In genomic region chr10:46006219-46006618, GRCh38 we compare ENCODE assay signal across 16 cellular contexts. TPM values are rescaled to one million over a fixed set of nuclear protein-coding genes. Genes with fewer than 3 reads are reported as not detected.
DNase-seq lines count a peak whose midpoint lies in the region; ATAC-seq and TF ChIP-seq lines count a peak whose summit lies in the region.
"Had no signal": no experiment of that assay in that cellular context is flagged by ENCODE, and none has a peak within 500 bp of the region (broad histone marks: within the 10 kb centered on the region; RNA-seq: fewer than 3 reads in every experiment).

No MANE protein-coding gene starts in this region.

- no peak overlapping the region for H3K4me3 ChIP-seq in HCT116 (replicated peaks in 1 of 2; ENCODE audit: low read depth in 1 of 2, low read length in 2 of 2)
- no peak overlapping the region for H3K4me3 ChIP-seq in hepatocyte
- H3K4me3 ChIP-seq: neural progenitor cell had no signal

- H3K79me2 ChIP-seq in HCT116 (ENCODE audit: insufficient read depth, low read length) (peaks cover 21% of the 10 kb centered on the region; the same call in 1 of the 2 replicates), hepatocyte (no peaks in the 10 kb centered on the region)

- 87% methylated on average over 3 of the region's 3 CpGs for WGBS in hepatocyte (ENCODE audit: low lambda C conversion rate, missing lambda C conversion rate)

- no TSS peak for BruUV-seq in HCT116 (replicated peaks; lab: Mats Ljungman, UMichigan)

- H3K9me3 ChIP-seq in HCT116 (ENCODE audit: control insufficient read depth in 1 of 2, insufficient read depth in 1 of 2, low read depth in 1 of 2, low read length in 2 of 2): no peaks in the 10 kb centered on the region
- H3K9me3 ChIP-seq in hepatocyte (ENCODE audit: low read depth): no peaks in the 10 kb centered on the region

- no peak for TF ChIP-seq RAD21 in HCT116 (IDR thresholded peaks at IDR 0.05; ENCODE audit: low read depth)

- CTCF ChIA-PET in HCT116 (lab: Charles Lee): no interaction called here

- H3K9ac ChIP-seq in HCT116 (ENCODE audit: low read length): no peak overlapping the region
- H3K9ac ChIP-seq: neural progenitor cell had no signal

- RAD21 ChIA-PET in HCT116 (lab: Charles Lee; ENCODE audit: low non-redundant PET in 1 of 2, low total read pairs in 2 of 2, uncharacterized antibody in 2 of 2, unreplicated experiment in 2 of 2): no interaction called here

- H3K4me1 ChIP-seq in HCT116 (ENCODE audit: control insufficient read depth in 1 of 2, insufficient read depth in 2 of 2, low read length in 2 of 2) (no peaks in the 10 kb centered on the region), hepatocyte (ENCODE audit: insufficient read depth) (peaks cover 4% of the 10 kb centered on the region)
- H3K4me1 ChIP-seq: neural progenitor cell had no signal

- peak; percentile 44 to 51 for ATAC-seq in activated CD4-positive, CD25-positive, alpha-beta regulatory T cell treated with anti-CD3 and anti-CD28 coated beads, Interleukin-2, amount 50 U/mL, for 24 hours
- no peak for ATAC-seq in HCT116
- ATAC-seq in HG03159 (IDR thresholded peaks at IDR 0.05; ENCODE audit: unreplicated experiment): no peak

- H3K4me2 ChIP-seq in HCT116 (ENCODE audit: low read length) (no peak overlapping the region), hepatocyte (no peak overlapping the region)
- H3K4me2 ChIP-seq: neural progenitor cell had no signal

- no peaks in the 10 kb centered on the region for H3K27me3 ChIP-seq in HCT116 (ENCODE audit: insufficient read depth, low read length)
- H3K27me3 ChIP-seq in hepatocyte: no peaks in the 10 kb centered on the region
- H3K27me3 ChIP-seq: neural progenitor cell had no signal

- intact Hi-C loops in HCT116 (cut with micrococcal nuclease): no loop called here

- H3K27ac ChIP-seq in HCT116 (ENCODE audit: low read depth, low read length): peak overlapping the region; percentile 3; the same call in 1 of the 2 replicates
- peak overlapping the region; percentile 46 for H3K27ac ChIP-seq in caudate nucleus (ENCODE audit: low read depth, low read length)
- H3K27ac ChIP-seq in hepatocyte: no peak overlapping the region
- H3K27ac ChIP-seq: neural progenitor cell had no signal

- H3K36me3 ChIP-seq in HCT116 (ENCODE audit: control insufficient read depth in 1 of 2, insufficient read depth in 2 of 2, low read length in 2 of 2) (peaks cover 44 to 74% of the 10 kb centered on the region in 2 experiments; a peak in 3 of 4 replicates), hepatocyte (replicated peaks; ENCODE audit: insufficient read depth, low read depth) (no peaks in the 10 kb centered on the region)

- TF ChIP-seq CTCF in HCT116 (IDR thresholded peaks at IDR 0.05 in 2 of 3, conservative IDR thresholded peaks at IDR 0.05 in 1 of 3; ENCODE audit: borderline replicate concordance in 1 of 3, insufficient read depth in 1 of 3, low read depth in 2 of 3, low read length in 2 of 3): no peak
- no peak for TF ChIP-seq CTCF in hepatocyte (IDR thresholded peaks at IDR 0.05; ENCODE audit: poor library complexity)

- no peak for TF ChIP-seq POLR2A in HCT116 (IDR thresholded peaks at IDR 0.05; ENCODE audit: borderline replicate concordance, extremely low read depth, insufficient read depth, insufficient read length)

- peaks cover under 1% of the 10 kb centered on the region; the same call in 1 of the 2 replicates for H4K20me1 ChIP-seq in HCT116 (ENCODE audit: insufficient read depth)
- no peaks in the 10 kb centered on the region for H4K20me1 ChIP-seq in hepatocyte (ENCODE audit: insufficient read depth, poor library complexity, severe bottlenecking)

- H3K9me2 ChIP-seq in HCT116 (ENCODE audit: insufficient read depth) (no peaks in the 10 kb centered on the region), hepatocyte (replicated peaks; ENCODE audit: insufficient read depth) (no peaks in the 10 kb centered on the region)

- H2AFZ ChIP-seq in HCT116 (ENCODE audit: low read depth, low read length, poor library complexity, severe bottlenecking) (no peak overlapping the region), hepatocyte (no peak overlapping the region)
- H2AFZ ChIP-seq: neural progenitor cell had no signal

- POLR2A ChIA-PET in HCT116 (lab: Charles Lee): no interaction called here

- no peak for DNase-seq in activated CD4-positive, CD25-positive, alpha-beta regulatory T cell (lab: John Stamatoyannopoulos, UW)
- DNase-seq in HCT116 (ENCODE audit: low read depth, low spot score) (no peak), caudate nucleus (lab: John Stamatoyannopoulos, UW) (peak in 2 of 61 donors; percentile 8 to 38), middle frontal gyrus (ENCODE audit: extremely low spot score, low spot score) (peak; percentile 16), mesenteric fat pad (ENCODE audit: low spot score) (no peak), hepatocyte (ENCODE audit: low spot score) (no peak)
- DNase-seq: activated CD4-positive, alpha-beta T cell treated with anti-CD3 and anti-CD28 coated beads for 48 hours; anterior cingulate cortex; islet precursor cell; Karpas-422; NCI-H345; SIG-M5; stimulated activated naive CD4-positive, alpha-beta T cell treated with Interleukin-2 at 50 U/mL for 16 hours had no signal

TF ChIP-seq in HCT116, 20 proteins besides CTCF, POLR2A, EP300 and RAD21:
- TF ChIP-seq MAX (IDR thresholded peaks at IDR 0.05) (no peak), SIN3A (IDR thresholded peaks at IDR 0.05; ENCODE audit: low read depth) (no peak), TCF7L2 (IDR thresholded peaks at IDR 0.05; ENCODE audit: borderline replicate concordance, extremely low read depth, insufficient read depth, insufficient read length) (no peak), ZFX (IDR thresholded peaks at IDR 0.05) (no peak), ZBTB33 (IDR thresholded peaks at IDR 0.05; ENCODE audit: extremely low read depth, insufficient replicate concordance, low read length) (no peak), EZH2 (IDR thresholded peaks at IDR 0.05) (no peak), CEBPB (IDR thresholded peaks at IDR 0.05; ENCODE audit: low read depth) (no peak), ATF3 (IDR thresholded peaks at IDR 0.05) (no peak)

RNA-seq across cellular contexts. Expression of gene NCOA4, which starts 24.2 kb away (rescaled TPM):
- total RNA-seq in HCT116 (2021; ENCODE audit: unreplicated experiment): 68.0 TPM
- 32.6 and 39.9 TPM in 2 replicates for polyA plus RNA-seq in HCT116 (2012)
- total RNA-seq in mesenteric fat pad: 138 TPM
- total RNA-seq in hepatocyte: 171 and 174 TPM in 2 replicates
- 66.9 and 81.8 TPM in 2 replicates for polyA plus RNA-seq in hepatocyte

RNA-seq across cellular contexts. Expression of gene TIMM23, which starts 33.9 kb away (rescaled TPM):
- total RNA-seq in HCT116 (2021; ENCODE audit: unreplicated experiment) (70.1 TPM), mesenteric fat pad (55.4 TPM), hepatocyte (76.4 and 80.7 TPM in 2 replicates)
- 45.8 and 59.2 TPM in 2 replicates for polyA plus RNA-seq in HCT116 (2012)
- polyA plus RNA-seq in hepatocyte: 122 and 144 TPM in 2 replicates

RNA-seq across cellular contexts. Expression of gene MSMB, which starts 39.9 kb away (rescaled TPM):
- total RNA-seq in HCT116 (2021; ENCODE audit: unreplicated experiment): not detected
- not detected in 2 replicates for polyA plus RNA-seq in HCT116 (2012)
- total RNA-seq in mesenteric fat pad: not detected
- 2.2 and 2.7 TPM in 2 replicates for total RNA-seq in hepatocyte
- 10.0 and 11.0 TPM in 2 replicates for polyA plus RNA-seq in hepatocyte

Comparison
In these comparisons a context has a peak if more than half of its experiments do, and no peak if none do; other contexts are left out.
1. ATAC-seq: peak in activated CD4-positive, CD25-positive, alpha-beta regulatory T cell treated with anti-CD3 and anti-CD28 coated beads, Interleukin-2, amount 50 U/mL, for 24 hours (2 of 2); none in HCT116 (single experiment) and HG03159 (single experiment).